In the genomic region with DNA sequence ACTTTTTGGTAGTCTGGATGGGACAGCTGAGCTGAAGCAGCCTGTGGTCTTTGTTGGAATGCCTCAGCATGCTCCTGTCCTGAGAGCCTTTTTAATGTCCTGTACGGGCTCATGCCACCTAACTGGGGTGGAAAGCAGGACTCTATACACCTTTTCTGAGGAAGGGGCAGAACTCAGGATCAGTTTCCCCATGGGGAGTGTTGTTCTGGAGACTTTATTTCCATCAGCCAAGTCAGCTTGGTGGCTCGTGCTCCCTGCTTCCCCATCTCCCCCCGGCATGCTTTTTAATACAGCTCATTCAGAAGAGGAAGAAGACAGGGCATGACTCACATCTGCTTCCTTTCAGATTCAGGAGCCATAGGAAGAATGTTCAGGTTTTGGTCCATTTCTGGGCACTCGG, we compare ENCODE assay signal across 14 cellular contexts.
DNase-seq lines count a peak whose midpoint lies in the region; ATAC-seq and TF ChIP-seq lines count a peak whose summit lies in the region.
"Had no signal": no experiment of that assay in that cellular context is flagged by ENCODE, and none has a peak within 500 bp of the region (broad histone marks: within the 10 kb centered on the region; RNA-seq: fewer than 3 reads in every experiment).

No MANE protein-coding gene starts in this region.

- no peak overlapping the region for H3K4me3 ChIP-seq in cardiac fibroblast (replicated peaks in 1 of 2; ENCODE audit: low read depth in 2 of 2, low read length in 2 of 2)
- H3K4me3 ChIP-seq: GM12878 had no signal

- DNase-seq in EL (peak; percentile 80), NCI-H69 (lab: John Stamatoyannopoulos, UW) (peak; percentile 16), cardiac fibroblast (ENCODE audit: low read depth in 2 of 2) (peak; percentile 42 to 73), midbrain (lab: John Stamatoyannopoulos, UW) (peak; percentile 22)
- DNase-seq: COR-L47, foreskin melanocyte, NCI-H1436 treated with DMSO at 0.1 percent for 48 hours, RPMI8226 had no signal

- ATAC-seq in HG02970 (IDR thresholded peaks at IDR 0.05; ENCODE audit: low FRiP score, unreplicated experiment) (no peak), HG02571 (IDR thresholded peaks at IDR 0.05; ENCODE audit: unreplicated experiment) (no peak), GM21360 (IDR thresholded peaks at IDR 0.05; ENCODE audit: unreplicated experiment) (no peak), HG02588 (IDR thresholded peaks at IDR 0.05; ENCODE audit: unreplicated experiment) (no peak)
- ATAC-seq: GM12878, sciatic nerve had no signal

- TF ChIP-seq CTCF in cardiac fibroblast (IDR thresholded peaks at IDR 0.05; ENCODE audit: low read depth, low read length): no peak

Comparison
In these comparisons a context has a peak if more than half of its experiments do, and no peak if none do; other contexts are left out.
1. DNase-seq: peak in every context shown above with its lines; median percentile 80 in EL; 58 in cardiac fibroblast; 22 in midbrain; 16 in NCI-H69.